In genomic region chrX:132615396-132616131, GRCh38 we compare ENCODE assay signal across 7 cellular contexts.
DNase-seq lines count a peak whose midpoint lies in the region; TF ChIP-seq lines count a peak whose summit lies in the region.

No MANE protein-coding gene starts in this region.

- TF ChIP-seq CTCF in GM06990 (IDR thresholded peaks at IDR 0.05; ENCODE audit: insufficient read depth, low read length, poor library complexity, severe bottlenecking): peak; percentile 56
- TF ChIP-seq CTCF in vagina (IDR thresholded peaks at IDR 0.05): peak in 1 of 3 experiments; percentile 22

- H3K36me3 ChIP-seq in GM06990 (ENCODE audit: control insufficient read depth, insufficient read depth, low read length) (no peaks in the 10 kb centered on the region), vagina (no peaks in the 10 kb centered on the region)

- intact Hi-C loops in vagina (cut with DNase I): no loop called here

- DNase-seq in GM06990 (ENCODE audit: extremely low read depth, insufficient read length) (no peak), HEK293T (ENCODE audit: extremely low spot score) (peak; percentile 68), RPMI8226 (peak; percentile 56), amniotic epithelial cell (ENCODE audit: low read depth) (peak; percentile 71), kidney tubule cell (ENCODE audit: low spot score) (peak; percentile 39), vagina (ENCODE audit: extremely low spot score in 2 of 2) (no peak)
- DNase-seq in stimulated activated CD8-positive, alpha-beta memory T cell treated with anti-CD3 and anti-CD28 coated beads, Interleukin-15, amount 100 ng/mL, for 48 hours (ENCODE audit: low read depth in 2 of 2): peak; percentile 8 to 16

- no peak for TF ChIP-seq POLR2A in vagina (IDR thresholded peaks at IDR 0.05)

- H3K27ac ChIP-seq in vagina: no peak overlapping the region

- CTCF ChIA-PET in HEK293T (lab: Yijun Ruan, JAX): interaction anchor here (0.6 to 3.1 kb wide), 12 partner anchors 8 to 774 kb away, joined by 3 to 21 read pairs (median 3); no protein-coding TSS in a partner anchor

- no peaks in the 10 kb centered on the region for H3K9me3 ChIP-seq in vagina

- H3K27me3 ChIP-seq in GM06990 (replicated peaks; ENCODE audit: control insufficient read depth, insufficient read depth, low read length): no peaks in the 10 kb centered on the region
- no peaks in the 10 kb centered on the region for H3K27me3 ChIP-seq in vagina

- H3K4me1 ChIP-seq in vagina: no peaks in the 10 kb centered on the region

- H3K4me3 ChIP-seq in GM06990 (replicated peaks; ENCODE audit: low read depth, low read length): no peak overlapping the region
- no peak overlapping the region for H3K4me3 ChIP-seq in vagina

- POLR2A ChIA-PET in HEK293T (lab: Yijun Ruan, JAX): no interaction called here

TF ChIP-seq in HEK293T, 16 proteins besides CTCF, POLR2A, EP300 and RAD21:
- TF ChIP-seq SUZ12 (IDR thresholded peaks at IDR 0.05): no peak
- TF ChIP-seq CTBP1 (IDR thresholded peaks at IDR 0.05; ENCODE audit: borderline replicate concordance): no peak
- no peak for TF ChIP-seq FOXM1 (IDR thresholded peaks at IDR 0.05; ENCODE audit: borderline replicate concordance)
- no peak for TF ChIP-seq ELF4 (IDR thresholded peaks at IDR 0.05)
- no peak for TF ChIP-seq LEF1 (IDR thresholded peaks at IDR 0.05; ENCODE audit: borderline replicate concordance)
- TF ChIP-seq FOXK2 (IDR thresholded peaks at IDR 0.05): no peak
- no peak for TF ChIP-seq TARDBP (IDR thresholded peaks at IDR 0.05)
- TF ChIP-seq PKNOX1 (IDR thresholded peaks at IDR 0.05): no peak
- no peak for TF ChIP-seq SP1 (IDR thresholded peaks at IDR 0.05)
- TF ChIP-seq L3MBTL2 (conservative IDR thresholded peaks at IDR 0.05): no peak
- no peak for TF ChIP-seq BHLHE40 (IDR thresholded peaks at IDR 0.05; ENCODE audit: borderline replicate concordance)
- no peak for TF ChIP-seq HDGF (IDR thresholded peaks at IDR 0.05; ENCODE audit: borderline replicate concordance)

Comparison
In these comparisons a context has a peak if more than half of its experiments do, and no peak if none do; other contexts are left out.
1. DNase-seq: peak in HEK293T (single experiment), RPMI8226 (single experiment), amniotic epithelial cell (single experiment), kidney tubule cell (single experiment) and stimulated activated CD8-positive, alpha-beta memory T cell treated with anti-CD3 and anti-CD28 coated beads, Interleukin-15, amount 100 ng/mL, for 48 hours (2 of 2); none in GM06990 (single experiment) and vagina (0 of 2).